Comparison of ENCODE assay signal across 9 cellular contexts in the genomic region with DNA sequence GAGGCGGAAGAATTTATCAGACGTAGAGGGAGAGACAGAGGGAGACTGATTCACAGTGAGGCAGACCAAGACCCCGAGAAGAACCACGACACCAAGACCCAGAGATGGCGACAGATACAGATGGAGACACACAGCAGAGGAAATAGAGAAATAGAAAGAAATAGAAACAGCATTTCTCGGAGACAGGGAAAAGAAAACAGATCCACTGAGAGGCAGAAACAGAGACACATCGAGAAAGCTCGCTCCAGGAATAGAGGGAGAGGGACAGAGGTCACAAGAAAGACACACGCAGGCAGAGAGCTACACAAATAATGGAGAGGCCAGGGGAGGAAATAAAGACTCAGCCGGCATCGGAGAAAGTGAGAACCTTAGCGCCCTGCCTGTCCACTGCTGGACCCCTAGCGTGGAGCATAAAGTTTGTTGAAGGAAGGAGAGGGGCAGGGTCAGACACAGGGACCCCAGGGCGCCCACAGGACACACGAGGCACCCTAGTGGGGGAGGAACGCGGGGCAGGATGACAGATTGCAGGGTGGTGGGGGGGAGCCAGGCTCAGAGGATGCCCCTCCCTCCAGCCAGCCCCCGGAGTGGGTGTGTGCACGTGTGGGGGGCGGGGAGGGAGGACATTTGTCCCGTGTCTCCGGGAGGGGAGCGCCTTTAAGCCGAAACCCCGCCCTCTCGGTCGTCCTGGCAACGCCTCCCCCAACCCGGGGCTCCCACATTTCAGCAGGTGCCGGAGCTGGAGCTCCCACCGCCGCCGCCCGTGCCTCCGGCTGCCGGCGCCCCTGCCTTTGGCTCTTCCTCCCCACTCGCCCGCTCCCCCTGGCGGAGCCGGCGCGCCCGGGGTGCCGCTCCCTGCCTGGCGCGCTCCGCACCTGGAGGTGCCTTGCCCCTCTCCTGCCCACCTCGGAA. TPM values are rescaled to one million over a fixed set of nuclear protein-coding genes. Genes with fewer than 3 reads are reported as not detected.
DNase-seq lines count a peak whose midpoint lies in the region; ATAC-seq and TF ChIP-seq lines count a peak whose summit lies in the region.
"Had no signal": no experiment of that assay in that cellular context is flagged by ENCODE, and none has a peak within 500 bp of the region (broad histone marks: within the 10 kb centered on the region; RNA-seq: fewer than 3 reads in every experiment).

TSS of gene PRKCG (plus strand) at position 716 of the 909 bp plus-strand sequence. CDS start 298 bp downstream, outside the sequence.

- H3K27ac ChIP-seq in mammary epithelial cell (ENCODE audit: insufficient read depth, low read depth, low read length) = no peak within 1 kb of the TSS
- H3K27ac ChIP-seq in left lung = no peak within 1 kb of the TSS

- peaks cover 42% of the 10 kb centered on the region for H3K27me3 Mint-ChIP-seq in T-helper 17 cell

- H3K9ac ChIP-seq in mammary epithelial cell (ENCODE audit: insufficient read depth, low read length) = no peak within 1 kb of the TSS

- H3K4me1 ChIP-seq in mammary epithelial cell (ENCODE audit: insufficient read depth, low read length) (peaks cover 7% of the 10 kb centered on the region), left lung (peaks cover 7 to 35% of the 10 kb centered on the region in 2 donors)

- H2AFZ ChIP-seq in mammary epithelial cell (ENCODE audit: low read depth, low read length) = no peak within 1 kb of the TSS

- no peaks in the 10 kb centered on the region for H3K9me3 Mint-ChIP-seq in stimulated activated effector memory CD8-positive, alpha-beta T cell treated with anti-CD3 and anti-CD28 coated beads, Interleukin-12 subunit alpha, Interleukin-12 subunit beta, amount 100 ng/mL, for 72 hours

- H3K36me3 Mint-ChIP-seq in T-helper 17 cell (ENCODE audit: low read depth) = peaks cover 5% of the 10 kb centered on the region
- peaks cover 6% of the 10 kb centered on the region for H3K36me3 Mint-ChIP-seq in stimulated activated effector memory CD8-positive, alpha-beta T cell treated with anti-CD3 and anti-CD28 coated beads, Interleukin-12 subunit alpha, Interleukin-12 subunit beta, amount 100 ng/mL, for 72 hours

- CTCF ChIA-PET in mammary epithelial cell (lab: Charles Lee; ENCODE audit: low non-redundant PET) = interaction anchor here (0.8 kb wide), 1 partner anchor 14 kb away, joined by 4 read pairs; the partner anchor contains the start of gene MYADM

- DNase-seq in Right ventricle myocardium inferior (ENCODE audit: missing footprints) = peak; percentile 81
- no peak for DNase-seq in cardiac septum (ENCODE audit: low spot score)
- peak; percentile 54 to 68 (median 66) for DNase-seq in T-helper 17 cell
- peak; percentile 41 for DNase-seq in mammary epithelial cell
- DNase-seq in left lung = peak in 1 of 2 donors; percentile 91
- DNase-seq in stimulated activated effector memory CD8-positive, alpha-beta T cell treated with anti-CD3 and anti-CD28 coated beads, Interleukin-12 subunit alpha, Interleukin-12 subunit beta, amount 100 ng/mL, for 72 hours (ENCODE audit: low spot score in 2 of 2) = peak; percentile 38 to 64

- H3K27me3 ChIP-seq in mammary epithelial cell (ENCODE audit: insufficient read depth, low read length) (peaks cover 10% of the 10 kb centered on the region), left lung (peaks cover 26 to 70% of the 10 kb centered on the region in 2 donors)

- peak in 1 of 2 donors; percentile 40 for TF ChIP-seq CTCF in mammary epithelial cell (conservative IDR thresholded peaks at IDR 0.05 in 1 of 2, IDR thresholded peaks at IDR 0.05 in 1 of 2; ENCODE audit: extremely low read depth in 1 of 2, insufficient read depth in 1 of 2, low read depth in 1 of 2, low read length in 2 of 2)
- TF ChIP-seq CTCF in left lung (IDR thresholded peaks at IDR 0.05) = peak; percentile 31 to 60

- ATAC-seq in Right ventricle myocardium inferior = no peak
- peak; percentile 39 for ATAC-seq in T-helper 17 cell
- ATAC-seq in left lung = peak; percentile 21
- ATAC-seq in stimulated activated effector memory CD8-positive, alpha-beta T cell treated with anti-CD3 and anti-CD28 coated beads, Interleukin-12 subunit alpha, Interleukin-12 subunit beta, amount 100 ng/mL, for 72 hours = peak; percentile 53
- no peak for ATAC-seq in HG02678 (IDR thresholded peaks at IDR 0.05; ENCODE audit: unreplicated experiment)
- no peak for ATAC-seq in HG02885 (IDR thresholded peaks at IDR 0.05; ENCODE audit: poor library complexity, unreplicated experiment)

- H3K9me3 ChIP-seq in T-helper 17 cell (ENCODE audit: control insufficient read depth, low read length, poor library complexity, severe bottlenecking) (no peaks in the 10 kb centered on the region), mammary epithelial cell (replicated peaks; ENCODE audit: insufficient read depth, low read length) (no peaks in the 10 kb centered on the region), left lung (no peaks in the 10 kb centered on the region)

- H3K4me3 ChIP-seq in mammary epithelial cell (replicated peaks in 1 of 3; ENCODE audit: insufficient read depth in 1 of 3, low read depth in 2 of 3, low read length in 3 of 3) (peak within 1 kb of the TSS in 2 of 3 experiments; percentile 6 to 20), left lung (peak within 1 kb of the TSS in 1 of 2 donors; percentile 25)

- H3K36me3 ChIP-seq in mammary epithelial cell (ENCODE audit: insufficient read depth, low read length) (no peaks in the 10 kb centered on the region), left lung (no peaks in the 10 kb centered on the region)

- dilution Hi-C loops in mammary epithelial cell (cut with HindIII; ENCODE audit: low sequenced_read_pairs) = no loop called here

- in situ Hi-C loops in mammary epithelial cell (cut with MboI; ENCODE audit: low sequenced_read_pairs in 2 of 2) = no loop called here

- BruUV-seq in mammary epithelial cell (replicated peaks; lab: Mats Ljungman, UMichigan) = no TSS peak

- no peak within 1 kb of the TSS for H3K27ac Mint-ChIP-seq in T-helper 17 cell
- H3K27ac Mint-ChIP-seq in stimulated activated effector memory CD8-positive, alpha-beta T cell treated with anti-CD3 and anti-CD28 coated beads, Interleukin-12 subunit alpha, Interleukin-12 subunit beta, amount 100 ng/mL, for 72 hours = no peak within 1 kb of the TSS

- 11% methylated on average over 15 of the region's 49 CpGs for WGBS in mammary epithelial cell (ENCODE audit: low coverage, missing lambda C conversion rate)

- no peaks in the 10 kb centered on the region for H3K79me2 ChIP-seq in mammary epithelial cell (ENCODE audit: insufficient read depth, low read length)

- peaks cover 26% of the 10 kb centered on the region for H3K4me1 Mint-ChIP-seq in T-helper 17 cell
- peaks cover 22% of the 10 kb centered on the region for H3K4me1 Mint-ChIP-seq in stimulated activated effector memory CD8-positive, alpha-beta T cell treated with anti-CD3 and anti-CD28 coated beads, Interleukin-12 subunit alpha, Interleukin-12 subunit beta, amount 100 ng/mL, for 72 hours

- no peaks in the 10 kb centered on the region for H4K20me1 ChIP-seq in mammary epithelial cell (ENCODE audit: insufficient read depth, low read length)

- intact Hi-C loops in Right ventricle myocardium inferior (cut with DNase I) = loop anchor here (1.0 kb wide), 1 partner anchor 39 kb away; no protein-coding TSS in a partner anchor
- intact Hi-C loops in cardiac septum (cut with DNase I) = no loop called here
- intact Hi-C loops in mammary epithelial cell (cut with micrococcal nuclease) = no loop called here
- intact Hi-C loops in left lung (cut with DNase I) = no loop called here

- H3K4me2 ChIP-seq in mammary epithelial cell (ENCODE audit: insufficient read depth, low read depth, low read length) = peak within 1 kb of the TSS; percentile 51

- H3K4me3 Mint-ChIP-seq in T-helper 17 cell = peak within 1 kb of the TSS; percentile 52
- no peak within 1 kb of the TSS for H3K4me3 Mint-ChIP-seq in stimulated activated effector memory CD8-positive, alpha-beta T cell treated with anti-CD3 and anti-CD28 coated beads, Interleukin-12 subunit alpha, Interleukin-12 subunit beta, amount 100 ng/mL, for 72 hours

RNA-seq across cellular contexts. Expression of gene PRKCG, which starts in this region (rescaled TPM):
- total RNA-seq in Right ventricle myocardium inferior (not detected), cardiac septum (not detected), T-helper 17 cell (1 to 10 TPM; 1.1 to 1.4 TPM), mammary epithelial cell (not detected), left lung (not detected)
- polyA plus RNA-seq in mammary epithelial cell = not detected
- polyA minus RNA-seq in mammary epithelial cell = not detected
- total RNA-seq: dermis microvascular lymphatic vessel endothelial cell had no signal

Comparison
In these comparisons a context has a peak if more than half of its experiments do, and no peak if none do; other contexts are left out.
1. Peak in DNase-seq in Right ventricle myocardium inferior; RNA of the gene not detected or under 1 TPM.
2. Peak in DNase-seq, H3K4me3 ChIP-seq and H3K4me2 ChIP-seq in mammary epithelial cell; RNA of the gene not detected or under 1 TPM.
3. Peak in ATAC-seq in left lung; RNA of the gene not detected or under 1 TPM.
4. ATAC-seq: peak in T-helper 17 cell (single experiment) and stimulated activated effector memory CD8-positive, alpha-beta T cell treated with anti-CD3 and anti-CD28 coated beads, Interleukin-12 subunit alpha, Interleukin-12 subunit beta, amount 100 ng/mL, for 72 hours (single experiment); none in Right ventricle myocardium inferior (single experiment), HG02678 (single experiment) and HG02885 (single experiment).